Comparison of ENCODE assay signal across 17 cellular contexts in the genomic region with DNA sequence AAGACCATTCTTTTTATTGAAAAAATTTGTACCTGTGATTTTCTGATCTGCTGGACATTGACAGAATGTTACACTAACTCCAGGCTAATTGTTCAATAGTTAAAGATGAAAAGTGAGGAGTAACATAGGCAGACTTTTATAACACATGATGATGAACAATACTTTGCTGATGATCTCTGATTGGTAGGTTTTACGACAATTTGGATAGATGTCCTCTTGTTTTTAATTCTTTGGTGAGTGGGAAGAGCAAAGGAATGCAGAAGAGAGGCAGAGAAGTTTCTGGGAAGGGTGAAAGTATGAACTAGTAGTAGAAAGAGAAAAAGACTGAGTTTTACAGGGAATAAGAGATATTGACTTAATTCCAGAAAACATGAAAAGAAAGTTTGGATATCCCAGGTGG.
DNase-seq lines count a peak whose midpoint lies in the region; ATAC-seq and TF ChIP-seq lines count a peak whose summit lies in the region.
"Had no signal": no experiment of that assay in that cellular context is flagged by ENCODE, and none has a peak within 500 bp of the region (broad histone marks: within the 10 kb centered on the region; RNA-seq: fewer than 3 reads in every experiment).

No MANE protein-coding gene starts in this region.

- H3K4me3 ChIP-seq in IMR-90 (ENCODE audit: insufficient read depth, low read depth, low read length) (no peak overlapping the region), fibroblast of villous mesenchyme (ENCODE audit: low read depth, low read length) (no peak overlapping the region), endodermal cell (ENCODE audit: low read length) (no peak overlapping the region), gastrocnemius medialis (no peak overlapping the region)
- H3K4me3 ChIP-seq: BLaER1 had no signal

- intact Hi-C loops in IMR-90 (cut with micrococcal nuclease) (no loop called here), gastrocnemius medialis (cut with DNase I; ENCODE audit: low total_unique reads) (no loop called here)

- POLR2A ChIA-PET in IMR-90 (lab: Charles Lee; ENCODE audit: unreplicated experiment), result no interaction called here

- H3K9ac ChIP-seq in IMR-90 (ENCODE audit: low read depth, low read length) (no peak overlapping the region), endodermal cell (ENCODE audit: extremely low read depth, low read length, poor library complexity, severe bottlenecking) (no peak overlapping the region)
- H3K9ac ChIP-seq: BLaER1 had no signal

- H3K14ac ChIP-seq in IMR-90 (replicated peaks; ENCODE audit: low read depth, low read length), result no peak overlapping the region

- no peak overlapping the region for H2BK20ac ChIP-seq in IMR-90 (ENCODE audit: low read depth, low read length)

- no peak overlapping the region for H2AK5ac ChIP-seq in IMR-90 (ENCODE audit: low read depth, low read length)

- H3K36me3 ChIP-seq in IMR-90 (ENCODE audit: control insufficient read depth, insufficient read depth, low read length), result no peaks in the 10 kb centered on the region
- H3K36me3 ChIP-seq in endodermal cell (ENCODE audit: control insufficient read depth, insufficient read depth, low read length), result no peaks in the 10 kb centered on the region
- no peaks in the 10 kb centered on the region for H3K36me3 ChIP-seq in gastrocnemius medialis
- H3K36me3 ChIP-seq: BLaER1 had no signal

- no peak for TF ChIP-seq RAD21 in IMR-90 (IDR thresholded peaks at IDR 0.05; ENCODE audit: low read length)

- no peak overlapping the region for H3K27ac Mint-ChIP-seq in endodermal cell
- H3K27ac Mint-ChIP-seq: B cell; CD4-positive, CD25-positive, alpha-beta regulatory T cell; CD8-positive, alpha-beta T cell had no signal

- H3K4me1 ChIP-seq in IMR-90 (ENCODE audit: control insufficient read depth, insufficient read depth, low read length) (0 out of 2 replicates have a peak, but pooled peaks cover 2% of the 10 kb centered on the region), endodermal cell (ENCODE audit: control insufficient read depth, insufficient read depth, low read length) (no peaks in the 10 kb centered on the region), gastrocnemius medialis (no peaks in the 10 kb centered on the region)
- H3K4me1 ChIP-seq: BLaER1, Caco-2 had no signal

- WGBS in IMR-90 (ENCODE audit: extremely low coverage in 2 of 2, insufficient read length in 1 of 2), 2 experiments, result 88% methylated on average over 1 of the region's 1 CpG; no CpG with 5 or more reads in 1 of the 2 experiments
- WGBS in endodermal cell (ENCODE audit: insufficient coverage in 1 of 2, insufficient read length in 1 of 2), 2 experiments, result 91% methylated on average over 1 of the region's 1 CpG; no CpG with 5 or more reads in 1 of the 2 experiments

- H3K4me1 Mint-ChIP-seq in endodermal cell, result peaks cover 11% of the 10 kb centered on the region
- H3K4me1 Mint-ChIP-seq: B cell; CD4-positive, CD25-positive, alpha-beta regulatory T cell had no signal

- DNase-seq in GM04503 (ENCODE audit: low read depth) (peak; percentile 34), IMR-90 (peak; percentile 2), fibroblast of villous mesenchyme (ENCODE audit: low read depth) (peak; percentile 59), endodermal cell (no peak), gastrocnemius medialis (no peak)
- DNase-seq: Caco-2; CD4-positive, CD25-positive, alpha-beta regulatory T cell; CD8-positive, alpha-beta T cell; DMS153; DND-41; H7; HCEC 1CT had no signal

- H3K4me2 ChIP-seq in IMR-90 (ENCODE audit: low read depth, low read length), result no peak overlapping the region
- H3K4me2 ChIP-seq: BLaER1 had no signal

- H3K9me3 ChIP-seq in IMR-90 (ENCODE audit: control insufficient read depth, insufficient read depth, low read length) (no peaks in the 10 kb centered on the region), endodermal cell (ENCODE audit: control insufficient read depth, low read length) (no peaks in the 10 kb centered on the region), gastrocnemius medialis (no peaks in the 10 kb centered on the region)
- H3K9me3 ChIP-seq: BLaER1, Caco-2 had no signal

- H4K8ac ChIP-seq in IMR-90 (ENCODE audit: low read depth in 2 of 2, low read length in 2 of 2), result no peak overlapping the region

- H3K79me1 ChIP-seq in IMR-90 (ENCODE audit: low read depth in 1 of 2, low read length in 2 of 2), result no peaks in the 10 kb centered on the region

- H3K4me3 Mint-ChIP-seq in endodermal cell, result no peak overlapping the region
- H3K4me3 Mint-ChIP-seq: B cell; CD4-positive, CD25-positive, alpha-beta regulatory T cell; CD8-positive, alpha-beta T cell had no signal

- H3K27me3 Mint-ChIP-seq in endodermal cell (ENCODE audit: insufficient read depth), result peaks cover 7% of the 10 kb centered on the region
- H3K27me3 Mint-ChIP-seq: B cell; CD4-positive, CD25-positive, alpha-beta regulatory T cell had no signal

- H2BK120ac ChIP-seq in IMR-90 (ENCODE audit: low read depth, low read length), result no peak overlapping the region

- CTCF ChIA-PET in IMR-90 (lab: Yijun Ruan, JAX), result no interaction called here

- H2AK9ac ChIP-seq in IMR-90 (replicated peaks; ENCODE audit: low read depth, low read length, poor library complexity), result no peak overlapping the region

- no peak overlapping the region for H2AFZ ChIP-seq in IMR-90 (replicated peaks; ENCODE audit: low read length, poor library complexity)

- no peak overlapping the region for H2BK5ac ChIP-seq in IMR-90 (ENCODE audit: low read depth, low read length, poor library complexity, severe bottlenecking)

- H3K56ac ChIP-seq in IMR-90 (ENCODE audit: extremely low read depth, insufficient read depth, low read length), result no peak overlapping the region

- no TSS peak for BruUV-seq in IMR-90 (replicated peaks; lab: Mats Ljungman, UMichigan)

- H3K4ac ChIP-seq in IMR-90 (ENCODE audit: low read depth, low read length), result no peak overlapping the region

- H3K23ac ChIP-seq in IMR-90 (ENCODE audit: low read depth, low read length), result no peak overlapping the region

- H3K18ac ChIP-seq in IMR-90 (ENCODE audit: low read depth, low read length), result no peak overlapping the region

- ATAC-seq in IMR-90 (ENCODE audit: low read depth), result no peak
- no peak for ATAC-seq in GM18511 (IDR thresholded peaks at IDR 0.05; ENCODE audit: unreplicated experiment)
- no peak for ATAC-seq in GM21717 (IDR thresholded peaks at IDR 0.05; ENCODE audit: unreplicated experiment)
- no peak for ATAC-seq in gastrocnemius medialis
- ATAC-seq: CD8-positive, alpha-beta T cell had no signal

- no peaks in the 10 kb centered on the region for H4K20me1 ChIP-seq in IMR-90 (ENCODE audit: insufficient read depth, low read length)
- H4K20me1 ChIP-seq: BLaER1 had no signal

- TF ChIP-seq CTCF in IMR-90 (conservative IDR thresholded peaks at IDR 0.05; ENCODE audit: low read depth, low read length) (no peak), fibroblast of villous mesenchyme (IDR thresholded peaks at IDR 0.05; ENCODE audit: insufficient read depth, low read depth, low read length) (no peak), endodermal cell (conservative IDR thresholded peaks at IDR 0.05) (no peak), gastrocnemius medialis (IDR thresholded peaks at IDR 0.05 in 4 of 5, conservative IDR thresholded peaks at IDR 0.05 in 1 of 5) (no peak)

- TF ChIP-seq POLR2A in IMR-90 (IDR thresholded peaks at IDR 0.05; ENCODE audit: low read depth, low read length), result no peak
- no peak for TF ChIP-seq POLR2A in gastrocnemius medialis (IDR thresholded peaks at IDR 0.05)

- H4K91ac ChIP-seq in IMR-90 (ENCODE audit: insufficient read depth, low read depth, low read length), result no peak overlapping the region

- H3K9me3 Mint-ChIP-seq in endodermal cell, result no peaks in the 10 kb centered on the region

- no peaks in the 10 kb centered on the region for H3K9me1 ChIP-seq in IMR-90 (ENCODE audit: insufficient read depth, low read length)

- H4K5ac ChIP-seq in IMR-90 (ENCODE audit: low read depth, low read length), result no peak overlapping the region

- no peaks in the 10 kb centered on the region for H3K36me3 Mint-ChIP-seq in endodermal cell (ENCODE audit: low read depth)
- H3K36me3 Mint-ChIP-seq: CD4-positive, CD25-positive, alpha-beta regulatory T cell; CD8-positive, alpha-beta T cell had no signal

- dilution Hi-C loops in IMR-90 (cut with HindIII; ENCODE audit: low sequenced_read_pairs, unreplicated experiment), result no loop called here

- H2BK15ac ChIP-seq in IMR-90 (ENCODE audit: low read depth, low read length), result no peak overlapping the region

- in situ Hi-C loops in IMR-90 (cut with MboI; ENCODE audit: low sequenced_read_pairs), result no loop called here
- in situ Hi-C loops in gastrocnemius medialis (cut with MboI; ENCODE audit: low sequenced_read_pairs in 4 of 4), result no loop called here

- H3K27ac ChIP-seq in IMR-90 (ENCODE audit: insufficient read depth, low read length), result no peak overlapping the region
- no peak overlapping the region for H3K27ac ChIP-seq in endodermal cell (ENCODE audit: low read depth, low read length)
- no peak overlapping the region for H3K27ac ChIP-seq in gastrocnemius medialis
- H3K27ac ChIP-seq: BLaER1, C4-2B had no signal

- H3K27me3 ChIP-seq in IMR-90 (ENCODE audit: control insufficient read depth, insufficient read depth, low read length), result no peaks in the 10 kb centered on the region
- H3K27me3 ChIP-seq in endodermal cell (ENCODE audit: control insufficient read depth, insufficient read depth, low read length, poor library complexity, severe bottlenecking), result no peaks in the 10 kb centered on the region
- H3K27me3 ChIP-seq in gastrocnemius medialis, result no peaks in the 10 kb centered on the region
- H3K27me3 ChIP-seq: BLaER1 had no signal

TF ChIP-seq in IMR-90, 13 proteins besides CTCF, POLR2A, EP300 and RAD21 (continues in another document):
- no peak for TF ChIP-seq RFX5 (IDR thresholded peaks at IDR 0.05; ENCODE audit: low read depth, low read length)
- TF ChIP-seq NFE2L2 (IDR thresholded peaks at IDR 0.05; ENCODE audit: low read depth, low read length), result no peak
- TF ChIP-seq BHLHE40 (IDR thresholded peaks at IDR 0.05; ENCODE audit: low read depth, low read length), result no peak
- TF ChIP-seq, protein P1, sequence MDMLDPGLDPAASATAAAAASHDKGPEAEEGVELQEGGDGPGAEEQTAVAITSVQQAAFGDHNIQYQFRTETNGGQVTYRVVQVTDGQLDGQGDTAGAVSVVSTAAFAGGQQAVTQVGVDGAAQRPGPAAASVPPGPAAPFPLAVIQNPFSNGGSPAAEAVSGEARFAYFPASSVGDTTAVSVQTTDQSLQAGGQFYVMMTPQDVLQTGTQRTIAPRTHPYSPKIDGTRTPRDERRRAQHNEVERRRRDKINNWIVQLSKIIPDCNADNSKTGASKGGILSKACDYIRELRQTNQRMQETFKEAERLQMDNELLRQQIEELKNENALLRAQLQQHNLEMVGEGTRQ (IDR thresholded peaks at IDR 0.05; ENCODE audit: low read depth, low read length), result no peak
- TF ChIP-seq CEBPB (IDR thresholded peaks at IDR 0.05; ENCODE audit: low read depth, low read length), result no peak

Comparison
In these comparisons a context has a peak if more than half of its experiments do, and no peak if none do; other contexts are left out.
1. DNase-seq: peak in GM04503 (single experiment), IMR-90 (single experiment) and fibroblast of villous mesenchyme (single experiment); none in endodermal cell (single experiment) and gastrocnemius medialis (0 of 2).